1 cellular context compared by ENCODE assay signal in genomic region chr2:210189452-210190143, GRCh38.
A peak's percentile ranks its signal among the peaks of the same experiment; 100 is the strongest.
TF ChIP-seq lines count a peak whose summit lies in the region.

No MANE protein-coding gene starts in this region.

TF ChIP-seq in liver, 16 proteins besides CTCF, POLR2A, EP300 and RAD21 (continued from another document):
- TF ChIP-seq ZBTB33 (IDR thresholded peaks at IDR 0.05) (peak; percentile 19), SP1 (IDR thresholded peaks at IDR 0.05) (peak; percentile 45)
- TF ChIP-seq, protein P1, sequence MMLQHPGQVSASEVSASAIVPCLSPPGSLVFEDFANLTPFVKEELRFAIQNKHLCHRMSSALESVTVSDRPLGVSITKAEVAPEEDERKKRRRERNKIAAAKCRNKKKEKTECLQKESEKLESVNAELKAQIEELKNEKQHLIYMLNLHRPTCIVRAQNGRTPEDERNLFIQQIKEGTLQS (IDR thresholded peaks at IDR 0.05) = no peak
